ENCODE assay signal across 21 cellular contexts in the genomic region with DNA sequence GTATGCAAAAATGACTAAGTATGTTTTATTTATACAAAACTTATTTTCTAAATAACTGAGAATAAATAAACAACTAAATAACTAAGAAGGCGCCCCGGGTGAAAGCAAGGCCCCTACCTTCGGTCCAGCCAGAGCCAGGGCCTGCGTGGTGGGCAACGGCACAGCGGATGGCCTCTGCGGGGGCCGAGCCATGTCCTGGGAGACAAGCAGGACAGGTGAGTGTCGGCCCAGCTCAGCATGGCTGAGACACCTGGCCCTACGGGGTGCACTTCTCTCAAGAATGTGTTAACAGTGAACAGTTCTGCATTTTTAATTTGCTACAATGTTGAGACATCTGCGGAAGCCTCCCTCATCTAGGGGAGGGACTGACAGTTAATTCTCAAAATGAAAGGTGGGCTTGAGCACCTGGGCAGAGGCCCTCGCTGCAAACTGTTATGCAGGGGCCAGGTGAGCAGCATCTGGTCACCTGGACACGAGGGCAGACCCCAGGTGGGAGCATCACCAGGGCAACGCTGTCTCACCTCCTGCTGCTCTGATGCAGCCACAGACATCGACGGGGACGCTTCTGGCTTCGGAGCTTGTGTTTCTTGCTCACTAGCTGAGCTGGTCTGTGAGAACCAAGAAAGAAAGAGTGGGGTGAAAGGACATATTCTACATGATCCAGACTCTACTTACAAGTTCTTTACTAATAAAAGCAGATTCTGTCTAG. TPM values are rescaled to one million over a fixed set of nuclear protein-coding genes. Genes with fewer than 3 reads are reported as not detected.
DNase-seq lines count a peak whose midpoint lies in the region; FAIRE-seq and TF ChIP-seq lines count a peak whose summit lies in the region.
"Had no signal": no experiment of that assay in that cellular context is flagged by ENCODE, and none has a peak within 500 bp of the region (broad histone marks: within the 10 kb centered on the region; RNA-seq: fewer than 3 reads in every experiment).

No MANE protein-coding gene starts in this region.

- H3K27ac ChIP-seq in BLaER1, result no peak overlapping the region
- no peak overlapping the region for H3K27ac ChIP-seq in kidney (ENCODE audit: low read depth in 2 of 2, low read length in 2 of 2)
- H3K27ac ChIP-seq in osteoblast (ENCODE audit: low read depth, low read length), result no peak overlapping the region
- H3K27ac ChIP-seq: 22Rv1; BLaER1 treated with 17β-estradiol and CSF1 and Interleukin-3, amounts not matched to agents 10 nM and 100 nM; GM23248 had no signal

- H3K9ac ChIP-seq in BLaER1, result 0 out of 2 replicates have a peak overlapping the region, but pooled peaks have one; percentile 4
- H3K9ac ChIP-seq in kidney (ENCODE audit: low read length in 2 of 2), result no peak overlapping the region
- H3K9ac ChIP-seq: BLaER1 treated with 17β-estradiol and CSF1 and Interleukin-3, amounts not matched to agents 10 nM and 100 nM; GM23248 had no signal

- H3K36me3 ChIP-seq in BLaER1 (peaks cover 29% of the 10 kb centered on the region), kidney (ENCODE audit: control insufficient read depth in 1 of 2, insufficient read depth in 2 of 2, low read length in 2 of 2) (peaks cover 50 to 75% of the 10 kb centered on the region in 2 donors), osteoblast (ENCODE audit: insufficient read depth, low read length) (peaks cover 85% of the 10 kb centered on the region)

- H3K9me3 ChIP-seq in BLaER1 (no peaks in the 10 kb centered on the region), kidney (ENCODE audit: control insufficient read depth in 1 of 2, low read length in 2 of 2) (no peaks in the 10 kb centered on the region), osteoblast (ENCODE audit: low read depth, low read length) (no peaks in the 10 kb centered on the region)
- H3K9me3 ChIP-seq: BLaER1 treated with 17β-estradiol and CSF1 and Interleukin-3, amounts not matched to agents 10 nM and 100 nM; Caco-2 had no signal

- peak; percentile 84 for DNase-seq in NCI-H146 treated with DMSO at 0.1 percent for 48 hours (lab: John Stamatoyannopoulos, UW; ENCODE audit: unreplicated experiment)
- DNase-seq in kidney, result peak; percentile 62
- peak; percentile 27 for DNase-seq in osteoblast (ENCODE audit: insufficient read length, low spot score, missing footprints)
- DNase-seq in NCI-H82 treated with DMSO at 0.1 percent for 48 hours (lab: John Stamatoyannopoulos, UW; ENCODE audit: unreplicated experiment), result no peak
- DNase-seq in COLO829 (ENCODE audit: low spot score), result no peak
- DNase-seq in urothelium cell line (ENCODE audit: low spot score), result no peak
- no peak for DNase-seq in frontal cortex (ENCODE audit: low spot score in 2 of 2)
- DNase-seq: Caco-2; CD4-positive, alpha-beta memory T cell; DMS153; DND-41; GM23248; H9 had no signal

- no peaks in the 10 kb centered on the region for H4K20me1 ChIP-seq in BLaER1
- H4K20me1 ChIP-seq in osteoblast (ENCODE audit: insufficient read depth, low read length), result peaks cover 13% of the 10 kb centered on the region

- H3K27me3 ChIP-seq in BLaER1 (no peaks in the 10 kb centered on the region), osteoblast (ENCODE audit: insufficient read depth, low read length) (no peaks in the 10 kb centered on the region)
- H3K27me3 ChIP-seq: BLaER1 treated with 17β-estradiol and CSF1 and Interleukin-3, amounts not matched to agents 10 nM and 100 nM had no signal

- TF ChIP-seq CTCF in kidney (IDR thresholded peaks at IDR 0.05; ENCODE audit: borderline replicate concordance, extremely low read depth, insufficient read depth), result no peak
- TF ChIP-seq CTCF in osteoblast (IDR thresholded peaks at IDR 0.05; ENCODE audit: extremely low read depth, low read depth, low read length), result no peak

- intact Hi-C loops in kidney (cut with DNase I), result no loop called here

- H3K4me1 ChIP-seq in BLaER1 (peaks cover 46% of the 10 kb centered on the region), kidney (ENCODE audit: control insufficient read depth in 1 of 2, insufficient read depth in 1 of 2, low read depth in 1 of 2, low read length in 2 of 2) (no peaks in the 10 kb centered on the region), osteoblast (ENCODE audit: insufficient read depth, low read length) (no peaks in the 10 kb centered on the region)
- H3K4me1 ChIP-seq: Caco-2 had no signal

- H3K79me2 ChIP-seq in osteoblast (ENCODE audit: insufficient read depth, low read length), result no peaks in the 10 kb centered on the region

- FAIRE-seq in kidney (lab: Jason Lieb, UNC), result no peak
- FAIRE-seq in urothelium cell line (lab: Jason Lieb, UNC), result no peak
- no peak for FAIRE-seq in frontal cortex (lab: Jason Lieb, UNC)
- FAIRE-seq: A204.1, G401.6, GM12892, H1 had no signal

- no peak overlapping the region for H3K4me3 ChIP-seq in BLaER1
- no peak overlapping the region for H3K4me3 ChIP-seq in kidney (ENCODE audit: low read length in 2 of 2)
- H3K4me3 ChIP-seq in osteoblast (ENCODE audit: insufficient read depth, low read length), result no peak overlapping the region
- H3K4me3 ChIP-seq: BLaER1 treated with 17β-estradiol and CSF1 and Interleukin-3, amounts not matched to agents 10 nM and 100 nM; GM23248 had no signal

- H2AFZ ChIP-seq in osteoblast (ENCODE audit: low read length), result no peak overlapping the region
- H2AFZ ChIP-seq: GM23248 had no signal

- H3K4me2 ChIP-seq in BLaER1 (no peak overlapping the region), osteoblast (ENCODE audit: insufficient read depth, low read length) (no peak overlapping the region)

RNA-seq across cellular contexts. Expression of gene AMN, which starts 31.8 kb away (rescaled TPM):
- total RNA-seq in kidney (58.0 TPM), osteoblast (under 0.01 and 0.29 TPM in 2 replicates), frontal cortex (under 0.01 TPM)
- 121 TPM for polyA plus RNA-seq in kidney (ENCODE audit: insufficient read depth, low read depth, low replicate concordance)
- total RNA-seq: GM23248 had no signal
- polyA plus RNA-seq: CD14-positive monocyte, GM23248 had no signal

Comparison
In these comparisons a context has a peak if more than half of its experiments do, and no peak if none do; other contexts are left out.
1. DNase-seq: peak in NCI-H146 treated with DMSO at 0.1 percent for 48 hours (single experiment), kidney (single experiment) and osteoblast (single experiment); none in NCI-H82 treated with DMSO at 0.1 percent for 48 hours (single experiment), COLO829 (single experiment), urothelium cell line (single experiment) and frontal cortex (0 of 2).
2. RNA of gene AMN, which starts 31.8 kb away (total RNA-seq): 58.0 TPM in kidney (single experiment); under 0.01 to 0.29 TPM in osteoblast and under 0.01 TPM in frontal cortex (single experiment); every median in the first group is over 10 times any median in the second.